In genomic region chr19:40785526-40785925, GRCh38 we compare ENCODE assay signal across 24 cellular contexts. TPM values are rescaled to one million over a fixed set of nuclear protein-coding genes. Genes with fewer than 3 reads are reported as not detected.
DNase-seq lines count a peak whose midpoint lies in the region; ATAC-seq and TF ChIP-seq lines count a peak whose summit lies in the region.
"Had no signal": no experiment of that assay in that cellular context is flagged by ENCODE, and none has a peak within 500 bp of the region (broad histone marks: within the 10 kb centered on the region; RNA-seq: fewer than 3 reads in every experiment).

No MANE protein-coding gene starts in this region.

- no peak overlapping the region for H3K4me3 Mint-ChIP-seq in activated CD4-positive, alpha-beta T cell treated with anti-CD3 and anti-CD28 coated beads for 36 hours
- no peak overlapping the region for H3K4me3 Mint-ChIP-seq in activated naive CD8-positive, alpha-beta T cell
- H3K4me3 Mint-ChIP-seq in stimulated activated effector memory CD8-positive, alpha-beta T cell treated with anti-CD3 and anti-CD28 coated beads, Interleukin-12 subunit alpha, Interleukin-12 subunit beta, amount 100 ng/mL, for 72 hours = no peak overlapping the region
- H3K4me3 Mint-ChIP-seq in MCF 10A (ENCODE audit: unreplicated experiment) = no peak overlapping the region
- H3K4me3 Mint-ChIP-seq: B cell, nephron, WTC11 had no signal

- no peaks in the 10 kb centered on the region for H3K9me3 Mint-ChIP-seq in activated CD4-positive, alpha-beta T cell treated with anti-CD3 and anti-CD28 coated beads for 36 hours (ENCODE audit: low read depth)
- H3K9me3 Mint-ChIP-seq in activated naive CD8-positive, alpha-beta T cell (ENCODE audit: low read depth) = no peaks in the 10 kb centered on the region
- H3K9me3 Mint-ChIP-seq in stimulated activated effector memory CD8-positive, alpha-beta T cell treated with anti-CD3 and anti-CD28 coated beads, Interleukin-12 subunit alpha, Interleukin-12 subunit beta, amount 100 ng/mL, for 72 hours = no peaks in the 10 kb centered on the region
- no peaks in the 10 kb centered on the region for H3K9me3 Mint-ChIP-seq in MCF 10A (ENCODE audit: unreplicated experiment)
- H3K9me3 Mint-ChIP-seq: nephron, WTC11 had no signal

- POLR2A ChIA-PET in activated CD4-positive, alpha-beta T cell treated with anti-CD3 and anti-CD28 coated beads for 36 hours (lab: Charles Lee) = no interaction called here
- POLR2A ChIA-PET in MCF 10A (lab: Yijun Ruan, JAX) = interaction anchor here (0.6 kb wide), 1 partner anchor 204 kb away, joined by 5 read pairs; no protein-coding TSS in a partner anchor

- peaks cover 21% of the 10 kb centered on the region for H3K36me3 Mint-ChIP-seq in activated CD4-positive, alpha-beta T cell treated with anti-CD3 and anti-CD28 coated beads for 36 hours (ENCODE audit: low read depth)
- H3K36me3 Mint-ChIP-seq in activated naive CD8-positive, alpha-beta T cell = peaks cover 10% of the 10 kb centered on the region
- peaks cover 73% of the 10 kb centered on the region for H3K36me3 Mint-ChIP-seq in stimulated activated effector memory CD8-positive, alpha-beta T cell treated with anti-CD3 and anti-CD28 coated beads, Interleukin-12 subunit alpha, Interleukin-12 subunit beta, amount 100 ng/mL, for 72 hours
- H3K36me3 Mint-ChIP-seq in MCF 10A (ENCODE audit: insufficient read depth, unreplicated experiment) = peaks cover 7% of the 10 kb centered on the region

- peaks cover 12% of the 10 kb centered on the region for H3K4me1 Mint-ChIP-seq in activated CD4-positive, alpha-beta T cell treated with anti-CD3 and anti-CD28 coated beads for 36 hours
- H3K4me1 Mint-ChIP-seq in activated naive CD8-positive, alpha-beta T cell (ENCODE audit: low read depth) = peaks cover 17% of the 10 kb centered on the region
- H3K4me1 Mint-ChIP-seq in stimulated activated effector memory CD8-positive, alpha-beta T cell treated with anti-CD3 and anti-CD28 coated beads, Interleukin-12 subunit alpha, Interleukin-12 subunit beta, amount 100 ng/mL, for 72 hours = peaks cover 38% of the 10 kb centered on the region
- peaks cover 6% of the 10 kb centered on the region for H3K4me1 Mint-ChIP-seq in MCF 10A (ENCODE audit: insufficient read depth, unreplicated experiment)
- H3K4me1 Mint-ChIP-seq: nephron had no signal

- CTCF ChIA-PET in activated CD4-positive, alpha-beta T cell treated with anti-CD3 and anti-CD28 coated beads for 36 hours (lab: Charles Lee) = no interaction called here
- CTCF ChIA-PET in MCF 10A (lab: Yijun Ruan, JAX) = interaction anchor here (0.6 kb wide), 1 partner anchor 33 kb away, joined by 3 read pairs; no protein-coding TSS in a partner anchor

- peak; percentile 22 for DNase-seq in activated CD4-positive, alpha-beta T cell treated with anti-CD3 and anti-CD28 coated beads for 36 hours
- no peak for DNase-seq in activated CD4-positive, alpha-beta T cell treated with anti-CD3 and anti-CD28 coated beads, Interleukin-2, amount 50 U/mL, for 4 hours
- DNase-seq in stimulated activated effector memory CD8-positive, alpha-beta T cell treated with anti-CD3 and anti-CD28 coated beads, Interleukin-12 subunit alpha, Interleukin-12 subunit beta, amount 100 ng/mL, for 72 hours (ENCODE audit: low spot score in 2 of 2) = no peak
- DNase-seq in HK-2 (ENCODE audit: unreplicated experiment) = no peak
- DNase-seq in MCF 10A (ENCODE audit: unreplicated experiment) = no peak
- DNase-seq: 8988T; activated gamma-delta T cell treated with Interleukin-2 at 50 U/mL for 16 hours; COR-L47; effector CD4-positive, alpha-beta T cell; EL; esophagus squamous epithelium; mesenchymal stem cell; MG63; NCI-H146; NCI-H2171; NCI-H69; OCI-M1; stimulated activated CD4-positive, alpha-beta T cell treated with anti-CD3 and anti-CD28 coated beads, Interleukin-1b, Interleukin-23, amount 100 ng/mL, for 48 hours; upper lobe of left lung had no signal

- no peak overlapping the region for H3K27ac Mint-ChIP-seq in activated CD4-positive, alpha-beta T cell treated with anti-CD3 and anti-CD28 coated beads for 36 hours
- H3K27ac Mint-ChIP-seq in activated naive CD8-positive, alpha-beta T cell = peak overlapping the region; percentile 66
- H3K27ac Mint-ChIP-seq in stimulated activated effector memory CD8-positive, alpha-beta T cell treated with anti-CD3 and anti-CD28 coated beads, Interleukin-12 subunit alpha, Interleukin-12 subunit beta, amount 100 ng/mL, for 72 hours = peak overlapping the region; percentile 89
- no peak overlapping the region for H3K27ac Mint-ChIP-seq in MCF 10A (ENCODE audit: low read depth, unreplicated experiment)
- H3K27ac Mint-ChIP-seq: B cell, nephron, progenitor cell of endocrine pancreas had no signal

- no peaks in the 10 kb centered on the region for H3K27me3 Mint-ChIP-seq in activated CD4-positive, alpha-beta T cell treated with anti-CD3 and anti-CD28 coated beads for 36 hours
- H3K27me3 Mint-ChIP-seq in activated naive CD8-positive, alpha-beta T cell = no peaks in the 10 kb centered on the region
- no peaks in the 10 kb centered on the region for H3K27me3 Mint-ChIP-seq in MCF 10A (ENCODE audit: insufficient read depth, unreplicated experiment)
- H3K27me3 Mint-ChIP-seq: B cell, progenitor cell of endocrine pancreas had no signal

- ATAC-seq in activated CD4-positive, alpha-beta T cell treated with anti-CD3 and anti-CD28 coated beads for 36 hours = peak; percentile 86
- ATAC-seq in stimulated activated effector memory CD8-positive, alpha-beta T cell treated with anti-CD3 and anti-CD28 coated beads, Interleukin-12 subunit alpha, Interleukin-12 subunit beta, amount 100 ng/mL, for 72 hours = peak; percentile 76

- no TSS peak for BruUV-seq in MCF 10A (replicated peaks; lab: Mats Ljungman, UMichigan)

- intact Hi-C loops in activated CD4-positive, alpha-beta T cell treated with anti-CD3 and anti-CD28 coated beads for 36 hours (cut with DNase I, micrococcal nuclease) = no loop called here
- intact Hi-C loops in MCF 10A (cut with micrococcal nuclease) = no loop called here

- no peak for TF ChIP-seq CTCF in MCF 10A (IDR thresholded peaks at IDR 0.05; ENCODE audit: unreplicated experiment)

RNA-seq across cellular contexts. Expression of gene RAB4B, which starts 7.5 kb away (rescaled TPM):
- 10 to 100 TPM; 26.4 to 33.7 TPM for total RNA-seq in activated CD4-positive, alpha-beta T cell treated with anti-CD3 and anti-CD28 coated beads for 36 hours
- 10.1 and 13.2 TPM in 2 replicates for total RNA-seq in MCF 10A (2022)

RNA-seq across cellular contexts. Expression of gene MIA, which starts 10.2 kb away (rescaled TPM):
- under 1 TPM in 1 of 2 experiments, not detected in 1; 0.57 TPM for total RNA-seq in activated CD4-positive, alpha-beta T cell treated with anti-CD3 and anti-CD28 coated beads for 36 hours
- total RNA-seq in MCF 10A (2022) = 0.70 TPM in 1 of 2 replicates, not detected in the other
- total RNA-seq: WTC11 had no signal

RNA-seq across cellular contexts. Expression of gene EGLN2, which starts 13.5 kb away (rescaled TPM):
- 10 to 100 TPM; 85.6 to 86.6 TPM for total RNA-seq in activated CD4-positive, alpha-beta T cell treated with anti-CD3 and anti-CD28 coated beads for 36 hours
- 55.6 and 62.7 TPM in 2 replicates for total RNA-seq in MCF 10A (2022)

RNA-seq across cellular contexts. Expression of gene SNRPA, which starts 34.5 kb away (rescaled TPM):
- 100 to 1,000 TPM; 245 to 465 TPM for total RNA-seq in activated CD4-positive, alpha-beta T cell treated with anti-CD3 and anti-CD28 coated beads for 36 hours
- 108 and 160 TPM in 2 replicates for total RNA-seq in MCF 10A (2022)

RNA-seq across cellular contexts. Expression of gene ACTMAP, which starts 35.2 kb away (rescaled TPM):
- total RNA-seq in activated CD4-positive, alpha-beta T cell treated with anti-CD3 and anti-CD28 coated beads for 36 hours = 10 to 100 TPM; 15.0 to 18.0 TPM
- 19.3 and 21.2 TPM in 2 replicates for total RNA-seq in MCF 10A (2022)

Comparison
In these comparisons a context has a peak if more than half of its experiments do, and no peak if none do; other contexts are left out.
1. H3K27ac Mint-ChIP-seq: peak in activated naive CD8-positive, alpha-beta T cell (single experiment) and stimulated activated effector memory CD8-positive, alpha-beta T cell treated with anti-CD3 and anti-CD28 coated beads, Interleukin-12 subunit alpha, Interleukin-12 subunit beta, amount 100 ng/mL, for 72 hours (single experiment); none in activated CD4-positive, alpha-beta T cell treated with anti-CD3 and anti-CD28 coated beads for 36 hours (single experiment) and MCF 10A (single experiment).